9 cellular contexts compared by ENCODE assay signal in the genomic region with DNA sequence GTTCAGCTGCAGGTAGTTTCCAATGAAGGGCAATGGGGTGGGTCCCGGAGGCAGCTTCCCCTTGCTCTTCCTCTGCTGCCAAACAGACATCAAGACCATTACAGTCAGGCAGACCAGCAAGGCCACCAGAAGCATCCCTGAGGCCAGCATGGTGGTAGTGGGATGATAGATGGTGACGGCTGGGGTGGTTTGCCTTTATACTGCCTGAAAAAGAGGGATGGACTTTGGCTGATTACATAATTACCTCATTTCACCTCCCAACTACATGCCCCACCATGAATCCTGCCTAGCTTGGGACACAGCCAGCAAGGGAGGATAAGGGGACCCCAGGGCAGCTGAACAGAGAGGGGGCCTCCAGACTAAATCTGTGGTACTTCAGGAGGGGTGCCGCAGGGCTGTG. TPM values are rescaled to one million over a fixed set of nuclear protein-coding genes. Genes with fewer than 3 reads are reported as not detected.
"Had no signal": no experiment of that assay in that cellular context is flagged by ENCODE, and none has a peak within 500 bp of the region (broad histone marks: within the 10 kb centered on the region; RNA-seq: fewer than 3 reads in every experiment).

A gene with protein sequence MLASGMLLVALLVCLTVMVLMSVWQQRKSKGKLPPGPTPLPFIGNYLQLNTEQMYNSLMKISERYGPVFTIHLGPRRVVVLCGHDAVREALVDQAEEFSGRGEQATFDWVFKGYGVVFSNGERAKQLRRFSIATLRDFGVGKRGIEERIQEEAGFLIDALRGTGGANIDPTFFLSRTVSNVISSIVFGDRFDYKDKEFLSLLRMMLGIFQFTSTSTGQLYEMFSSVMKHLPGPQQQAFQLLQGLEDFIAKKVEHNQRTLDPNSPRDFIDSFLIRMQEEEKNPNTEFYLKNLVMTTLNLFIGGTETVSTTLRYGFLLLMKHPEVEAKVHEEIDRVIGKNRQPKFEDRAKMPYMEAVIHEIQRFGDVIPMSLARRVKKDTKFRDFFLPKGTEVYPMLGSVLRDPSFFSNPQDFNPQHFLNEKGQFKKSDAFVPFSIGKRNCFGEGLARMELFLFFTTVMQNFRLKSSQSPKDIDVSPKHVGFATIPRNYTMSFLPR (minus strand): TSS at position 171 of the 400 bp plus-strand sequence. CDS start 21 bp downstream, at position 150.

RNA-seq across cellular contexts. Expression of the gene that starts here (rescaled TPM):
- total RNA-seq: activated CD4-positive, alpha-beta T cell treated with anti-CD3 and anti-CD28 coated beads, Interleukin-2, amount 10 ng/mL, durations not matched to agents 24 days and 14 days; activated CD8-positive, alpha-beta memory T cell treated with anti-CD3 and anti-CD28 coated beads for 36 hours; activated naive CD4-positive, alpha-beta T cell treated with anti-CD3 and anti-CD28 coated beads for 36 hours; aorta; LHCN-M2; NCI-H460; RPMI7951; SJCRH30; T-helper 1 cell treated with Interleukin-12 subunit alpha and Interleukin-12 subunit beta and Interleukin-4 antibody, amounts not matched to agents 30 ng/mL and 1 ng/mL, for 36 hours had no signal
